Comparison of ENCODE assay signal across 22 cellular contexts in genomic region chr10:132744839-132745238, GRCh38. TPM values are rescaled to one million over a fixed set of nuclear protein-coding genes. Genes with fewer than 3 reads are reported as not detected.
DNase-seq lines count a peak whose midpoint lies in the region; ATAC-seq, FAIRE-seq and TF ChIP-seq lines count a peak whose summit lies in the region.
"Had no signal": no experiment of that assay in that cellular context is flagged by ENCODE, and none has a peak within 500 bp of the region (broad histone marks: within the 10 kb centered on the region; RNA-seq: fewer than 3 reads in every experiment).

No MANE protein-coding gene starts in this region.

- H3K9me3 ChIP-seq in astrocyte (ENCODE audit: insufficient read depth, low read depth, low read length), result no peaks in the 10 kb centered on the region
- no peaks in the 10 kb centered on the region for H3K9me3 ChIP-seq in thyroid gland
- H3K9me3 ChIP-seq: BLaER1 had no signal

- intact Hi-C loops in thyroid gland (cut with DNase I), result loop anchor here (5.0 kb wide), 1 partner anchor 88 kb away; no protein-coding TSS in a partner anchor

- no peak overlapping the region for H3K9ac ChIP-seq in astrocyte (ENCODE audit: low read length)

- H3K27me3 ChIP-seq in astrocyte (ENCODE audit: insufficient read depth, low read length) (no peaks in the 10 kb centered on the region), thyroid gland (no peaks in the 10 kb centered on the region)
- H3K27me3 ChIP-seq: BLaER1 had no signal

- no peaks in the 10 kb centered on the region for H3K79me2 ChIP-seq in astrocyte (ENCODE audit: insufficient read depth, low read length)

- H3K27me3 Mint-ChIP-seq in stimulated activated naive CD8-positive, alpha-beta T cell treated with anti-CD3 and anti-CD28 coated beads, Interleukin-15, amount 100 ng/mL, for 72 hours, result no peaks in the 10 kb centered on the region
- no peaks in the 10 kb centered on the region for H3K27me3 Mint-ChIP-seq in astrocyte (ENCODE audit: low read depth, unreplicated experiment)
- H3K27me3 Mint-ChIP-seq: B cell; CD4-positive, CD25-positive, alpha-beta regulatory T cell had no signal

- no peaks in the 10 kb centered on the region for H3K4me1 Mint-ChIP-seq in stimulated activated naive CD8-positive, alpha-beta T cell treated with anti-CD3 and anti-CD28 coated beads, Interleukin-15, amount 100 ng/mL, for 72 hours
- peaks cover 18% of the 10 kb centered on the region for H3K4me1 Mint-ChIP-seq in astrocyte (ENCODE audit: low read depth, unreplicated experiment)
- H3K4me1 Mint-ChIP-seq: B cell had no signal

- ATAC-seq in stimulated activated naive CD8-positive, alpha-beta T cell treated with anti-CD3 and anti-CD28 coated beads, Interleukin-15, amount 100 ng/mL, for 72 hours, result peak; percentile 6
- ATAC-seq in stimulated activated naive CD8-positive, alpha-beta T cell treated with anti-CD3 and anti-CD28 coated beads, Interleukin-15, Interleukin-2, amounts not matched to agents 100 U/mL and 50 U/mL, for 24 hours, result no peak
- ATAC-seq in GM19351 (IDR thresholded peaks at IDR 0.05; ENCODE audit: unreplicated experiment) (no peak), GM19035 (IDR thresholded peaks at IDR 0.05; ENCODE audit: unreplicated experiment) (no peak)
- ATAC-seq: CD8-positive, alpha-beta T cell; GM12878 had no signal

- no peak overlapping the region for H2AFZ ChIP-seq in astrocyte (ENCODE audit: low read depth, low read length)

- H3K27ac Mint-ChIP-seq in stimulated activated naive CD8-positive, alpha-beta T cell treated with anti-CD3 and anti-CD28 coated beads, Interleukin-15, amount 100 ng/mL, for 72 hours, result no peak overlapping the region
- no peak overlapping the region for H3K27ac Mint-ChIP-seq in astrocyte (ENCODE audit: unreplicated experiment)
- H3K27ac Mint-ChIP-seq: B cell; CD4-positive, CD25-positive, alpha-beta regulatory T cell; CD8-positive, alpha-beta T cell had no signal

- TF ChIP-seq CTCF in astrocyte (IDR thresholded peaks at IDR 0.05; ENCODE audit: insufficient read depth, low read depth, low read length), result no peak
- TF ChIP-seq CTCF in thyroid gland (IDR thresholded peaks at IDR 0.05), result no peak

- no peak for DNase-seq in stimulated activated naive CD8-positive, alpha-beta T cell treated with anti-CD3 and anti-CD28 coated beads, Interleukin-15, amount 100 ng/mL, for 72 hours
- DNase-seq in stimulated activated naive CD8-positive, alpha-beta T cell treated with anti-CD3 and anti-CD28 coated beads, Interleukin-15, Interleukin-2, amounts not matched to agents 100 U/mL and 50 U/mL, for 24 hours, result no peak
- DNase-seq in astrocyte (ENCODE audit: low read depth), result no peak
- peak; percentile 20 to 34 for DNase-seq in thyroid gland
- DNase-seq: CD4-positive, CD25-positive, alpha-beta regulatory T cell; CD8-positive, alpha-beta T cell; DMS 273 treated with DMSO at 0.1 percent for 48 hours; DMS79; EL; GDM1; GOT3; H7; HCEC 1CT had no signal

- TF ChIP-seq POLR2A in thyroid gland (IDR thresholded peaks at IDR 0.05), result no peak

- peaks cover 11% of the 10 kb centered on the region for H3K36me3 Mint-ChIP-seq in astrocyte (ENCODE audit: low read depth, unreplicated experiment)
- H3K36me3 Mint-ChIP-seq: CD4-positive, CD25-positive, alpha-beta regulatory T cell had no signal

- no peak for FAIRE-seq in astrocyte (lab: Jason Lieb, UNC)
- FAIRE-seq: A204.1, D721Med, GM12878 had no signal

- peak overlapping the region; percentile 87 for H3K27ac ChIP-seq in astrocyte (ENCODE audit: low read depth, low read length)
- H3K27ac ChIP-seq in thyroid gland, result peak overlapping the region in 1 of 3 donors; percentile 81
- H3K27ac ChIP-seq: 22Rv1, BLaER1, C4-2B had no signal

- WGBS in thyroid gland, 2 donors, result 91 to 92% methylated on average over 7 to 11 of the region's 19 CpGs

- H3K4me3 Mint-ChIP-seq in stimulated activated naive CD8-positive, alpha-beta T cell treated with anti-CD3 and anti-CD28 coated beads, Interleukin-15, amount 100 ng/mL, for 72 hours, result no peak overlapping the region
- H3K4me3 Mint-ChIP-seq in astrocyte (ENCODE audit: unreplicated experiment), result no peak overlapping the region
- H3K4me3 Mint-ChIP-seq: B cell; CD4-positive, CD25-positive, alpha-beta regulatory T cell; CD8-positive, alpha-beta T cell had no signal

- H3K4me1 ChIP-seq in astrocyte (ENCODE audit: insufficient read depth, low read length) (peaks cover 28% of the 10 kb centered on the region), thyroid gland (peaks cover 42 to 44% of the 10 kb centered on the region in 2 donors)

- no peak overlapping the region for H3K4me3 ChIP-seq in astrocyte (ENCODE audit: insufficient read depth, low read depth, low read length)
- H3K4me3 ChIP-seq in thyroid gland (replicated peaks in 1 of 3), result no peak overlapping the region
- H3K4me3 ChIP-seq: BLaER1, GM12878 had no signal

- H3K36me3 ChIP-seq in astrocyte (ENCODE audit: insufficient read depth, low read length) (no peaks in the 10 kb centered on the region), thyroid gland (no peaks in the 10 kb centered on the region)

- peak overlapping the region; percentile 84 for H3K4me2 ChIP-seq in astrocyte (ENCODE audit: low read length)
- H3K4me2 ChIP-seq: BLaER1 had no signal

- no peaks in the 10 kb centered on the region for H3K9me3 Mint-ChIP-seq in stimulated activated naive CD8-positive, alpha-beta T cell treated with anti-CD3 and anti-CD28 coated beads, Interleukin-15, amount 100 ng/mL, for 72 hours
- H3K9me3 Mint-ChIP-seq in astrocyte (ENCODE audit: unreplicated experiment), result no peaks in the 10 kb centered on the region
- H3K9me3 Mint-ChIP-seq: CD4-positive, CD25-positive, alpha-beta regulatory T cell; CD8-positive, alpha-beta T cell had no signal

- peaks cover 20% of the 10 kb centered on the region for H4K20me1 ChIP-seq in astrocyte (ENCODE audit: insufficient read depth, low read length)

RNA-seq across cellular contexts. Expression of gene NKX6-2, which starts 41.1 kb away (rescaled TPM):
- not detected in 2 replicates for total RNA-seq in astrocyte
- total RNA-seq in thyroid gland, result not detected
- total RNA-seq: B cell; CD4-positive, CD25-positive, alpha-beta regulatory T cell; CD8-positive, alpha-beta T cell; GM12878 had no signal

Comparison
In these comparisons a context has a peak if more than half of its experiments do, and no peak if none do; other contexts are left out.
1. DNase-seq: peak in thyroid gland (2 of 2); none in stimulated activated naive CD8-positive, alpha-beta T cell treated with anti-CD3 and anti-CD28 coated beads, Interleukin-15, amount 100 ng/mL, for 72 hours (0 of 2), stimulated activated naive CD8-positive, alpha-beta T cell treated with anti-CD3 and anti-CD28 coated beads, Interleukin-15, Interleukin-2, amounts not matched to agents 100 U/mL and 50 U/mL, for 24 hours (single experiment) and astrocyte (single experiment).